19 cellular contexts compared by ENCODE assay signal in the genomic region with DNA sequence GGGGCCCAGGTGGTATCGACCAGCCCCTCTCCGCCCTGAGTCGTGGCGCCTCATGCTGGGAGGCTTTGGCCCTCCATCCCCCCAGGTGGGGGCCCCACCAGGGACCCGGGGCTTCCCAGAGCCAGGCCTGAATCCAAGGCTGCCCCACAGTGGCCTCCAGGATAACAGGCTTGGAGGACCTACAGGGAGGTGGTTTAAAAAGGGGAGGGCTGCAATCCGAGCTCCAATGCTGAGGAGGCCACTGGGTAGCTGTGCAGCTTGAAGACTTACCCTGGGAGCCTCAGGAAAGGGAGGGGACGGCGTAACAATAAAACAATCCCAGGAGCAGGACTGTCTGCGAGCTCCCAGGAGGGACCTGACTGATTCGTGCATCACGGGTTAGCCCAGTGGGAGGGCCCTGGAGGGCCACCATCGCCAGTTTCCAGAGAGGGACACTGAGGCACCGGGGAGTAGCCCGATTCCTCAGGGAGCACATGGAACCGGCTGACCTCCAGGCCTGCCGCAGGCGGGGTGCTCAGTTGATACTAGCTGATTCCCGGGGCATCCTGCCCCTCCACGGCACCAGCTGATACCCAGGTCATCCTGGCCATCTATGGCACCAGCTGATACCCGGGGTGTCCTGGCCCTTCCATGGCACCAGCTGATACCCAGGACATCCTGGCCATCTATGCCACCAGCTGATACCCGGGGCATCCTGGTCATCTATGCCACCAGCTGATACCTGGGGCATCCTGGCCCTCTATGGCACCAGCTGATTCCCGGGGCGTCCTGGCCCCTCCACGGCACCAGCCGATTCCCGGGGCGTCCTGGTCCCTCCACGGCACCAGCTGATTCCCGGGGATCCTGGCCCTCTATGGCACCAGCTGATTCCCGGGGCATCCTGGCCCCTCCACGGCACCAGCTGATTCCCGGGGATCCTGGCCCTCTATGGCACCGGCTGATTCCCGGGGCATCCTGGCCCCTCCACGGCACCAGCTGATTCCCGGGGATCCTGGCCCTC. TPM values are rescaled to one million over a fixed set of nuclear protein-coding genes. Genes with fewer than 3 reads are reported as not detected.
DNase-seq lines count a peak whose midpoint lies in the region; ATAC-seq and TF ChIP-seq lines count a peak whose summit lies in the region.
"Had no signal": no experiment of that assay in that cellular context is flagged by ENCODE, and none has a peak within 500 bp of the region (broad histone marks: within the 10 kb centered on the region; RNA-seq: fewer than 3 reads in every experiment).

No MANE protein-coding gene starts in this region.

- TF ChIP-seq CTCF in osteoblast (IDR thresholded peaks at IDR 0.05; ENCODE audit: extremely low read depth, low read depth, low read length) (no peak), HFFc6 (IDR thresholded peaks at IDR 0.05) (no peak), ascending aorta (IDR thresholded peaks at IDR 0.05) (no peak)

- no peak overlapping the region for H2AFZ ChIP-seq in osteoblast (ENCODE audit: low read length)

- H3K4me1 ChIP-seq in osteoblast (ENCODE audit: insufficient read depth, low read length) (no peaks in the 10 kb centered on the region), ascending aorta (peaks cover 10 to 15% of the 10 kb centered on the region in 2 donors)
- H3K4me1 ChIP-seq: SJCRH30 had no signal

- H3K36me3 ChIP-seq in osteoblast (ENCODE audit: insufficient read depth, low read length) (no peaks in the 10 kb centered on the region), ascending aorta (no peaks in the 10 kb centered on the region)
- H3K36me3 ChIP-seq: SJCRH30 had no signal

- 0 out of 2 replicates have a peak, but pooled peaks cover 4% of the 10 kb centered on the region for H3K4me1 Mint-ChIP-seq in HFFc6 (ENCODE audit: low read depth)

- H3K9me3 ChIP-seq in osteoblast (ENCODE audit: low read depth, low read length) (no peaks in the 10 kb centered on the region), ascending aorta (no peaks in the 10 kb centered on the region)
- H3K9me3 ChIP-seq: SJCRH30, testis had no signal

- DNase-seq in NCI-H748 (lab: John Stamatoyannopoulos, UW; ENCODE audit: unreplicated experiment) = peak; percentile 56
- no peak for DNase-seq in NCI-H748 treated with DMSO at 0.1 percent for 48 hours (lab: John Stamatoyannopoulos, UW)
- peak; percentile 34 for DNase-seq in NCI-H345 (lab: John Stamatoyannopoulos, UW)
- peak; percentile 17 for DNase-seq in left ventricle myocardium superior
- DNase-seq in osteoblast (ENCODE audit: insufficient read length, low spot score, missing footprints) = peak; percentile 95
- DNase-seq in HFFc6 = no peak
- no peak for DNase-seq in ascending aorta (ENCODE audit: low spot score in 2 of 2)
- DNase-seq: activated CD4-positive, alpha-beta memory T cell treated with anti-CD3 and anti-CD28 coated beads, Interleukin-2, amount 10 ng/mL, durations not matched to agents 7 days and 5 days; anterior cingulate cortex; cortex of kidney; erythroblast; naive B cell; NCI-H1694 treated with DMSO at 0.1 percent for 48 hours; SJCRH30; stimulated activated CD4-positive, alpha-beta T cell treated with anti-CD3 and anti-CD28 coated beads, Interleukin-2, amount 100 ng/mL, for 24 hours; testis had no signal

- H3K9me3 Mint-ChIP-seq in HFFc6 = peaks cover 3% of the 10 kb centered on the region
- H3K9me3 Mint-ChIP-seq: activated CD4-positive, alpha-beta memory T cell treated with anti-CD3 and anti-CD28 coated beads, Interleukin-2, amount 10 ng/mL, durations not matched to agents 7 days and 5 days; CD8-positive, alpha-beta T cell had no signal

- H4K20me1 ChIP-seq in osteoblast (ENCODE audit: insufficient read depth, low read length) = no peaks in the 10 kb centered on the region

- H3K4me3 ChIP-seq in osteoblast (ENCODE audit: insufficient read depth, low read length) (no peak overlapping the region), ascending aorta (no peak overlapping the region)
- H3K4me3 ChIP-seq: SJCRH30, testis had no signal

- no peaks in the 10 kb centered on the region for H3K79me2 ChIP-seq in osteoblast (ENCODE audit: insufficient read depth, low read length)

- H3K36me3 Mint-ChIP-seq in HFFc6 (ENCODE audit: low read depth) = no peaks in the 10 kb centered on the region
- H3K36me3 Mint-ChIP-seq: CD8-positive, alpha-beta T cell had no signal

- no peak overlapping the region for H3K4me3 Mint-ChIP-seq in HFFc6
- H3K4me3 Mint-ChIP-seq: activated CD4-positive, alpha-beta memory T cell treated with anti-CD3 and anti-CD28 coated beads, Interleukin-2, amount 10 ng/mL, durations not matched to agents 7 days and 5 days; CD8-positive, alpha-beta T cell had no signal

- ATAC-seq in left ventricle myocardium superior (no peak), HG03135 (IDR thresholded peaks at IDR 0.05; ENCODE audit: unreplicated experiment) (no peak)
- ATAC-seq: CD8-positive, alpha-beta T cell; left lobe of liver had no signal

- H3K27me3 Mint-ChIP-seq in HFFc6 (ENCODE audit: insufficient read depth) = peaks cover 2% of the 10 kb centered on the region; the same call in 1 of the 2 replicates

- H3K27me3 ChIP-seq in osteoblast (ENCODE audit: insufficient read depth, low read length) (peaks cover 32% of the 10 kb centered on the region), ascending aorta (peaks cover 13% of the 10 kb centered on the region)
- H3K27me3 ChIP-seq: SJCRH30, testis had no signal

- intact Hi-C loops in left ventricle myocardium superior (cut with micrococcal nuclease) = no loop called here
- intact Hi-C loops in ascending aorta (cut with DNase I) = no loop called here

- H3K4me2 ChIP-seq in osteoblast (ENCODE audit: insufficient read depth, low read length) = no peak overlapping the region

- no peak overlapping the region for H3K27ac Mint-ChIP-seq in HFFc6
- H3K27ac Mint-ChIP-seq: activated CD4-positive, alpha-beta memory T cell treated with anti-CD3 and anti-CD28 coated beads, Interleukin-2, amount 10 ng/mL, durations not matched to agents 7 days and 5 days; CD8-positive, alpha-beta T cell; naive B cell had no signal

- H3K27ac ChIP-seq in osteoblast (ENCODE audit: low read depth, low read length) (no peak overlapping the region), ascending aorta (no peak overlapping the region)
- H3K27ac ChIP-seq: SJCRH30, testis had no signal

RNA-seq across cellular contexts. Expression of a gene that starts 3.7 kb away (rescaled TPM):
- 1.3 TPM for total RNA-seq in left ventricle myocardium superior
- not detected in 2 replicates for total RNA-seq in osteoblast
- not detected for total RNA-seq in HFFc6 (2021; fragmentation: NEBNext Ultra II Directional; extraction: Animal tissue kit (Norgen Biotek cat#: 25700))
- 5.7 TPM for total RNA-seq in ascending aorta
- total RNA-seq: CD8-positive, alpha-beta T cell had no signal

RNA-seq across cellular contexts. Expression of a gene that starts 48.2 kb away (rescaled TPM):
- 11.0 TPM for total RNA-seq in left ventricle myocardium superior
- total RNA-seq in osteoblast = 0.36 and 1.5 TPM in 2 replicates
- not detected for total RNA-seq in HFFc6 (2021; fragmentation: NEBNext Ultra II Directional; extraction: Animal tissue kit (Norgen Biotek cat#: 25700))
- 51.2 TPM for total RNA-seq in ascending aorta
- total RNA-seq: activated CD4-positive, alpha-beta memory T cell treated with anti-CD3 and anti-CD28 coated beads, Interleukin-2, amount 10 ng/mL, durations not matched to agents 7 days and 5 days had no signal

Comparison
In these comparisons a context has a peak if more than half of its experiments do, and no peak if none do; other contexts are left out.
1. DNase-seq: peak in NCI-H748 (single experiment), NCI-H345 (single experiment), left ventricle myocardium superior (single experiment) and osteoblast (single experiment); none in NCI-H748 treated with DMSO at 0.1 percent for 48 hours (single experiment), HFFc6 (single experiment) and ascending aorta (0 of 2).